ENCODE assay signal across 2 cellular contexts in the genomic region with DNA sequence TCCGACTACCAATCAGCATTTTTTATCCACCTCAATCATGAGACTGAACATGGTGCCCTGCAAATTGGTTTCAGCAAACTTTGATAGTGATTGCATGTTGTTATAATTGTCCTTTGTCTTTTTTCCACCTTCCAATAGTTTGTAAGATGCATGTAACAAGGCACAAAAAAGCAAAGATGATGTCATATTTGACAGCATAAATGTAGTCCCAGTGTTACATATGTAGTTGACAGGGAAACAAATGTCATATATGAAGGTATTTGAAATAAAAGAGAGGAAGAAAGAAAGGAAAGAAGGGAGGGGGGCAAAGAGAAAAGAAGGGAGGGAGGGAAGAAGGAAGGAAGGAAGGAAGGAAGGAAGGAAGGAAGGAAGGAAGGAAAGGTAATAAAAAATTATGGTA.
TF ChIP-seq lines count a peak whose summit lies in the region.

No MANE protein-coding gene starts in this region.

TF ChIP-seq in HepG2, 621 proteins besides CTCF, POLR2A, EP300 and RAD21:
- TF ChIP-seq ATF7 (IDR thresholded peaks at IDR 0.05) (peak; percentile 86), ATF7 (CRISPR knock-in tag; IDR thresholded peaks at IDR 0.05) (no peak), HNF4A (CRISPR knock-in tag; IDR thresholded peaks at IDR 0.05) (no peak)
TF ChIP-seq in HepG2: peak in this region for 1.

TF ChIP-seq in HEK293, 187 proteins besides CTCF, POLR2A, EP300 and RAD21:
- TF ChIP-seq, protein P1, sequence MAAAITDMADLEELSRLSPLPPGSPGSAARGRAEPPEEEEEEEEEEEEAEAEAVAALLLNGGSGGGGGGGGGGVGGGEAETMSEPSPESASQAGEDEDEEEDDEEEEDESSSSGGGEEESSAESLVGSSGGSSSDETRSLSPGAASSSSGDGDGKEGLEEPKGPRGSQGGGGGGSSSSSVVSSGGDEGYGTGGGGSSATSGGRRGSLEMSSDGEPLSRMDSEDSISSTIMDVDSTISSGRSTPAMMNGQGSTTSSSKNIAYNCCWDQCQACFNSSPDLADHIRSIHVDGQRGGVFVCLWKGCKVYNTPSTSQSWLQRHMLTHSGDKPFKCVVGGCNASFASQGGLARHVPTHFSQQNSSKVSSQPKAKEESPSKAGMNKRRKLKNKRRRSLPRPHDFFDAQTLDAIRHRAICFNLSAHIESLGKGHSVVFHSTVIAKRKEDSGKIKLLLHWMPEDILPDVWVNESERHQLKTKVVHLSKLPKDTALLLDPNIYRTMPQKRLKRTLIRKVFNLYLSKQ (tag by site-specific recombination; IDR thresholded peaks at IDR 0.05; ENCODE audit: borderline replicate concordance): no peak
- 0 out of 2 replicates have a peak, but pooled peaks have one; percentile 18 for TF ChIP-seq ATF2 (tag by site-specific recombination; IDR thresholded peaks at IDR 0.05; ENCODE audit: low read depth)
